ENCODE assay signal across 8 cellular contexts in the genomic region with DNA sequence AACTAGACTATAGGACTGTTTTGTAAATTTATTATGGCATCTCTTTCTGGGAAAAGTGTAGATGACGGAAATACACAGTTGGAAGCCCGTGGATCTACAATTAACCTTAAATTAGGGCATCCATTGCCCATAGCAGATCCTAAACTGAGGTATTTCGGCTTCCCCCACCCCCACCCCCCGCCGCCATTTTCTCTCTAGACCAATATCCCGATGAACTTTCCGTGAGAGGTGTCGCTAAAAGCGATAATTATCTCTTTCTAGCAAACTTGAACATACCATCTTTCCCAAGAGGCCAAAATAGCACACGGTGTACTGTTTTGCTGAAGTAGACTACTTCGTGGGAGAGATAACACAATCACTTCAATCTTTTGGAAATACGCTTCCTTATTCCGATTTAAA. TPM values are rescaled to one million over a fixed set of nuclear protein-coding genes. Genes with fewer than 3 reads are reported as not detected.
A peak's percentile ranks its signal among the peaks of the same experiment; 100 is the strongest.
DNase-seq lines count a peak whose midpoint lies in the region; ATAC-seq and TF ChIP-seq lines count a peak whose summit lies in the region.

No MANE protein-coding gene starts in this region.

- H3K4me1 Mint-ChIP-seq in activated T-cell treated with anti-CD3 and anti-CD28 coated beads, Interleukin-2, amount 50 U/mL, for 4 hours (ENCODE audit: low read depth): peaks cover 18% of the 10 kb centered on the region
- peaks cover 13% of the 10 kb centered on the region for H3K4me1 Mint-ChIP-seq in activated B cell treated with CpG ODN at 0.5 μM for 24 hours
- H3K4me1 Mint-ChIP-seq in stimulated activated effector memory CD8-positive, alpha-beta T cell treated with anti-CD3 and anti-CD28 coated beads, Interleukin-12 subunit alpha, Interleukin-12 subunit beta, amount 100 ng/mL, for 72 hours: peaks cover 6% of the 10 kb centered on the region

- intact Hi-C loops in activated B cell treated with CpG ODN at 0.5 μM for 24 hours (cut with micrococcal nuclease): loop anchor here (1.0 to 10.0 kb wide), 2 partner anchors 124 to 362 kb away; partner anchors contain the start of gene PRDX4

- H3K4me3 Mint-ChIP-seq in activated T-cell treated with anti-CD3 and anti-CD28 coated beads, Interleukin-2, amount 50 U/mL, for 4 hours: peak overlapping the region; percentile 82
- peak overlapping the region; percentile 84 for H3K4me3 Mint-ChIP-seq in activated B cell treated with CpG ODN at 0.5 μM for 24 hours
- peak overlapping the region; percentile 75 for H3K4me3 Mint-ChIP-seq in stimulated activated effector memory CD8-positive, alpha-beta T cell treated with anti-CD3 and anti-CD28 coated beads, Interleukin-12 subunit alpha, Interleukin-12 subunit beta, amount 100 ng/mL, for 72 hours

- CTCF ChIA-PET in activated B cell treated with CpG ODN at 0.5 μM for 24 hours (lab: Charles Lee): interaction anchor here (1.4 to 3.5 kb wide), 3 partner anchors 24 to 119 kb away, joined by 4 to 22 read pairs (median 7); partner anchors contain the start of genes APOO, CXorf58 and EIF2S3

- H3K27me3 Mint-ChIP-seq in activated T-cell treated with anti-CD3 and anti-CD28 coated beads, Interleukin-2, amount 50 U/mL, for 4 hours (ENCODE audit: low read depth): no peaks in the 10 kb centered on the region
- no peaks in the 10 kb centered on the region for H3K27me3 Mint-ChIP-seq in activated B cell treated with CpG ODN at 0.5 μM for 24 hours

- H3K79me2 ChIP-seq in hepatocyte: peaks cover 35% of the 10 kb centered on the region

- H3K9me3 ChIP-seq in hepatocyte (ENCODE audit: low read depth): no peaks in the 10 kb centered on the region

- POLR2A ChIA-PET in activated B cell treated with CpG ODN at 0.5 μM for 24 hours (lab: Charles Lee): interaction anchor here (0.5 to 4.5 kb wide), 10 partner anchors 17 to 705 kb away, joined by 3 to 113 read pairs (median 6); partner anchors contain the start of genes APOO, CXorf58, EIF2S3 and SAT1

- no peak for ATAC-seq in activated T-cell treated with anti-CD3 and anti-CD28 coated beads, Interleukin-2, amount 50 U/mL, for 4 hours
- ATAC-seq in activated B cell treated with CpG ODN at 0.5 μM for 24 hours (ENCODE audit: low read depth) (no peak), HG03196 (IDR thresholded peaks at IDR 0.05; ENCODE audit: unreplicated experiment) (no peak)
- ATAC-seq in stimulated activated effector memory CD8-positive, alpha-beta T cell treated with anti-CD3 and anti-CD28 coated beads, Interleukin-12 subunit alpha, Interleukin-12 subunit beta, amount 100 ng/mL, for 72 hours: no peak

- peak overlapping the region; percentile 99 for H3K27ac ChIP-seq in hepatocyte

- H4K20me1 ChIP-seq in hepatocyte (ENCODE audit: insufficient read depth, poor library complexity, severe bottlenecking): peaks cover 16% of the 10 kb centered on the region

- WGBS in hepatocyte (ENCODE audit: low lambda C conversion rate, missing lambda C conversion rate): 11% methylated on average over 13 of the region's 13 CpGs

- H3K9me3 Mint-ChIP-seq in activated T-cell treated with anti-CD3 and anti-CD28 coated beads, Interleukin-2, amount 50 U/mL, for 4 hours: no peaks in the 10 kb centered on the region
- H3K9me3 Mint-ChIP-seq in activated B cell treated with CpG ODN at 0.5 μM for 24 hours: no peaks in the 10 kb centered on the region
- H3K9me3 Mint-ChIP-seq in stimulated activated effector memory CD8-positive, alpha-beta T cell treated with anti-CD3 and anti-CD28 coated beads, Interleukin-12 subunit alpha, Interleukin-12 subunit beta, amount 100 ng/mL, for 72 hours: no peaks in the 10 kb centered on the region

- H3K4me1 ChIP-seq in hepatocyte (ENCODE audit: insufficient read depth): peaks cover 5% of the 10 kb centered on the region

- H3K4me2 ChIP-seq in hepatocyte: peak overlapping the region; percentile 72

- no peak for DNase-seq in activated T-cell treated with anti-CD3 and anti-CD28 coated beads, Interleukin-2, amount 50 U/mL, for 4 hours
- DNase-seq in activated T-cell treated with anti-CD3 and anti-CD28 coated beads, Interleukin-2, amount 50 U/mL, for 48 hours: no peak
- no peak for DNase-seq in activated B cell treated with CpG ODN at 0.5 μM for 24 hours
- peak; percentile 41 for DNase-seq in hepatocyte (ENCODE audit: low spot score)
- no peak for DNase-seq in stimulated activated effector memory CD8-positive, alpha-beta T cell treated with anti-CD3 and anti-CD28 coated beads, Interleukin-12 subunit alpha, Interleukin-12 subunit beta, amount 100 ng/mL, for 72 hours (ENCODE audit: low spot score in 2 of 2)
- DNase-seq in COLO668 (lab: John Stamatoyannopoulos, UW; ENCODE audit: unreplicated experiment): no peak
- DNase-seq in CD1c-positive myeloid dendritic cell (ENCODE audit: extremely low spot score): no peak

- peaks cover 6% of the 10 kb centered on the region for H3K36me3 Mint-ChIP-seq in activated T-cell treated with anti-CD3 and anti-CD28 coated beads, Interleukin-2, amount 50 U/mL, for 4 hours (ENCODE audit: insufficient read depth)
- peaks cover 1% of the 10 kb centered on the region for H3K36me3 Mint-ChIP-seq in activated B cell treated with CpG ODN at 0.5 μM for 24 hours (ENCODE audit: low read depth)
- peaks cover 24% of the 10 kb centered on the region for H3K36me3 Mint-ChIP-seq in stimulated activated effector memory CD8-positive, alpha-beta T cell treated with anti-CD3 and anti-CD28 coated beads, Interleukin-12 subunit alpha, Interleukin-12 subunit beta, amount 100 ng/mL, for 72 hours

- no peaks in the 10 kb centered on the region for H3K36me3 ChIP-seq in hepatocyte (replicated peaks; ENCODE audit: insufficient read depth, low read depth)

- peak overlapping the region; percentile 86 for H3K27ac Mint-ChIP-seq in activated B cell treated with CpG ODN at 0.5 μM for 24 hours
- peak overlapping the region; percentile 79 for H3K27ac Mint-ChIP-seq in stimulated activated effector memory CD8-positive, alpha-beta T cell treated with anti-CD3 and anti-CD28 coated beads, Interleukin-12 subunit alpha, Interleukin-12 subunit beta, amount 100 ng/mL, for 72 hours

- no peaks in the 10 kb centered on the region for H3K27me3 ChIP-seq in hepatocyte

- peak overlapping the region; percentile 55 for H2AFZ ChIP-seq in hepatocyte

- TF ChIP-seq CTCF in activated B cell treated with CpG ODN at 0.5 μM for 24 hours (IDR thresholded peaks at IDR 0.05) (no peak), hepatocyte (IDR thresholded peaks at IDR 0.05; ENCODE audit: poor library complexity) (no peak)

- peak overlapping the region; percentile 35 for H3K4me3 ChIP-seq in hepatocyte

- no peaks in the 10 kb centered on the region for H3K9me2 ChIP-seq in hepatocyte (replicated peaks; ENCODE audit: insufficient read depth)

RNA-seq across cellular contexts. Expression of gene KLHL15, which starts 0.6 kb away (rescaled TPM):
- total RNA-seq in activated T-cell treated with anti-CD3 and anti-CD28 coated beads, Interleukin-2, amount 50 U/mL, for 4 hours: 10 to 100 TPM; 10.4 to 11.8 (median 10.9) TPM
- 7.3 and 8.1 TPM in 2 replicates for total RNA-seq in activated B cell treated with CpG ODN at 0.5 μM for 24 hours
- 49.5 and 52.6 TPM in 2 replicates for total RNA-seq in hepatocyte
- 11.2 and 13.2 TPM in 2 replicates for polyA plus RNA-seq in hepatocyte

RNA-seq across cellular contexts. Expression of gene EIF2S3, which starts 28.4 kb away (rescaled TPM):
- total RNA-seq in activated T-cell treated with anti-CD3 and anti-CD28 coated beads, Interleukin-2, amount 50 U/mL, for 4 hours: 100 to 1,000 TPM; 257 to 313 (median 258) TPM
- total RNA-seq in activated B cell treated with CpG ODN at 0.5 μM for 24 hours (281 and 314 TPM in 2 replicates), hepatocyte (347 and 352 TPM in 2 replicates)
- polyA plus RNA-seq in hepatocyte: 70.4 and 77.1 TPM in 2 replicates
